In genomic region chr2:29755233-29755632, GRCh38 we compare ENCODE assay signal across 4 cellular contexts.
A peak's percentile ranks its signal among the peaks of the same experiment; 100 is the strongest.
TF ChIP-seq lines count a peak whose summit lies in the region.

No MANE protein-coding gene starts in this region.

TF ChIP-seq in GM23338, 12 proteins besides CTCF, POLR2A, EP300 and RAD21 (continues in another document):
- TF ChIP-seq STAT1 (IDR thresholded peaks at IDR 0.05; ENCODE audit: unreplicated experiment), result no peak
- no peak for TF ChIP-seq CREB1 (CRISPR knock-in tag; IDR thresholded peaks at IDR 0.05; ENCODE audit: low read depth)
- no peak for TF ChIP-seq POLR2AphosphoS5 (IDR thresholded peaks at IDR 0.05; ENCODE audit: low read depth)
- no peak for TF ChIP-seq JUNB (IDR thresholded peaks at IDR 0.05; ENCODE audit: unreplicated experiment)
- no peak for TF ChIP-seq NANOG (IDR thresholded peaks at IDR 0.05; ENCODE audit: borderline replicate concordance)
- no peak for TF ChIP-seq EZH2phosphoT487 (IDR thresholded peaks at IDR 0.05; ENCODE audit: unreplicated experiment)

TF ChIP-seq in HEK293, 187 proteins besides CTCF, POLR2A, EP300 and RAD21:
- TF ChIP-seq ZBTB21 (tag by site-specific recombination; IDR thresholded peaks at IDR 0.05) (no peak), ZNF202 (tag by site-specific recombination; IDR thresholded peaks at IDR 0.05; ENCODE audit: borderline replicate concordance) (no peak), ZBTB11 (tag by site-specific recombination; conservative IDR thresholded peaks at IDR 0.05; ENCODE audit: low read depth) (peak; percentile 83), SCRT1 (tag by site-specific recombination; IDR thresholded peaks at IDR 0.05; ENCODE audit: borderline replicate concordance) (no peak)

TF ChIP-seq in GM12878, 131 proteins besides CTCF, POLR2A, EP300 and RAD21:
- TF ChIP-seq SIX5 (IDR thresholded peaks at IDR 0.05; ENCODE audit: low read depth, low read length, severe bottlenecking) (no peak), ZBTB11 (CRISPR knock-in tag; IDR thresholded peaks at IDR 0.05) (0 out of 2 replicates have a peak, but pooled peaks have one; percentile 31), HSF1 (IDR thresholded peaks at IDR 0.05; ENCODE audit: low read depth, low read length) (no peak)
TF ChIP-seq in GM12878: peak in this region for 1.

TF ChIP-seq in H1, 55 proteins besides CTCF, POLR2A, EP300 and RAD21:
- TF ChIP-seq JUN (IDR thresholded peaks at IDR 0.05; ENCODE audit: low read depth, low read length) (no peak), SIN3A (conservative IDR thresholded peaks at IDR 0.05 in 1 of 2, IDR thresholded peaks at IDR 0.05 in 1 of 2; ENCODE audit: low read depth in 1 of 2, low read length in 2 of 2) (no peak)
